10 cellular contexts compared by ENCODE assay signal in genomic region chr10:122301055-122301810, GRCh38. TPM values are rescaled to one million over a fixed set of nuclear protein-coding genes. Genes with fewer than 3 reads are reported as not detected.
DNase-seq lines count a peak whose midpoint lies in the region; ATAC-seq and TF ChIP-seq lines count a peak whose summit lies in the region.
"Had no signal": no experiment of that assay in that cellular context is flagged by ENCODE, and none has a peak within 500 bp of the region (broad histone marks: within the 10 kb centered on the region; RNA-seq: fewer than 3 reads in every experiment).

No MANE protein-coding gene starts in this region.

- CTCF ChIA-PET in RWPE1 (lab: Yijun Ruan, JAX) (interaction anchor here (1.2 kb wide), 1 partner anchor 134 kb away, joined by 8 read pairs; no protein-coding TSS in a partner anchor), SK-N-SH (lab: Yijun Ruan, JAX) (interaction anchor here (0.8 to 3.0 kb wide), 5 partner anchors 18 to 408 kb away, joined by 3 to 22 read pairs (median 3); no protein-coding TSS in a partner anchor)

- TF ChIP-seq EP300 in SK-N-SH (IDR thresholded peaks at IDR 0.05; ENCODE audit: borderline replicate concordance in 1 of 2, low read depth in 1 of 2, low read length in 1 of 2), result no peak

- 53% methylated on average over 11 of the region's 12 CpGs for WGBS in SK-N-SH (ENCODE audit: low lambda C conversion rate)

- H3K4me2 ChIP-seq in fibroblast of lung (ENCODE audit: extremely low read depth, insufficient read depth, low read length) (no peak overlapping the region), SK-N-SH (no peak overlapping the region)

- DNase-seq in GM04504 (ENCODE audit: low read depth), result peak; percentile 29
- DNase-seq in RWPE1 (ENCODE audit: low spot score), result no peak
- peak; percentile 38 to 97 for DNase-seq in fibroblast of lung (ENCODE audit: low read depth in 2 of 2)
- DNase-seq in sciatic nerve (ENCODE audit: low spot score), result no peak
- DNase-seq in NCI-H1048 (lab: John Stamatoyannopoulos, UW), result no peak
- DNase-seq in SK-N-SH, result no peak
- DNase-seq: NCI-H1930 had no signal

- H3K4me1 ChIP-seq in fibroblast of lung (ENCODE audit: control insufficient read depth, extremely low read depth, insufficient read depth, low read length) (no peaks in the 10 kb centered on the region), SK-N-SH (ENCODE audit: control insufficient read depth in 1 of 2, insufficient read depth in 2 of 2, low read depth in 1 of 2, low read length in 1 of 2) (no peaks in the 10 kb centered on the region; a peak in 1 of 4 replicates)

- ATAC-seq in sciatic nerve, result peak; percentile 57
- no peak for ATAC-seq in HG03378 (IDR thresholded peaks at IDR 0.05; ENCODE audit: unreplicated experiment)
- no peak for ATAC-seq in HG03196 (IDR thresholded peaks at IDR 0.05; ENCODE audit: unreplicated experiment)

- TF ChIP-seq CTCF in RWPE1 (conservative IDR thresholded peaks at IDR 0.05; ENCODE audit: low read depth) (no peak), fibroblast of lung (conservative IDR thresholded peaks at IDR 0.05 in 1 of 2, IDR thresholded peaks at IDR 0.05 in 1 of 2; ENCODE audit: low read depth in 1 of 2, low read length in 2 of 2) (no peak), SK-N-SH (IDR thresholded peaks at IDR 0.05) (no peak)

- H3K4me3 ChIP-seq in fibroblast of lung (replicated peaks in 1 of 4; ENCODE audit: control extremely low read depth in 1 of 4, insufficient read depth in 1 of 4, low read depth in 3 of 4, low read length in 4 of 4), result no peak overlapping the region
- H3K4me3 ChIP-seq in SK-N-SH (ENCODE audit: low read depth in 2 of 2, low read length in 1 of 2), result no peak overlapping the region

- TF ChIP-seq RAD21 in SK-N-SH (IDR thresholded peaks at IDR 0.05; ENCODE audit: low read length), result no peak

- H3K27me3 ChIP-seq in fibroblast of lung (ENCODE audit: control insufficient read depth, insufficient read depth, low read length) (peaks cover 5% of the 10 kb centered on the region), SK-N-SH (ENCODE audit: insufficient read depth) (no peaks in the 10 kb centered on the region; the same call in 1 of the 2 replicates)

- H3K9me3 ChIP-seq in fibroblast of lung (ENCODE audit: control insufficient read depth, insufficient read depth, low read depth, low read length), result no peaks in the 10 kb centered on the region
- no peaks in the 10 kb centered on the region for H3K9me3 ChIP-seq in SK-N-SH

- H3K9me2 ChIP-seq in SK-N-SH, result no peaks in the 10 kb centered on the region

- H3K36me3 ChIP-seq in fibroblast of lung (ENCODE audit: control insufficient read depth, insufficient read depth, low read length), result no peaks in the 10 kb centered on the region
- no peaks in the 10 kb centered on the region for H3K36me3 ChIP-seq in SK-N-SH (replicated peaks in 1 of 2; ENCODE audit: control insufficient read depth in 1 of 2, insufficient read depth in 2 of 2, low read length in 1 of 2)

- H3K27ac ChIP-seq in RWPE1, result peak overlapping the region; percentile 81
- H3K27ac ChIP-seq in fibroblast of lung (ENCODE audit: insufficient read depth, low read length), result no peak overlapping the region
- H3K27ac ChIP-seq in SK-N-SH (ENCODE audit: low read depth in 2 of 2, low read length in 1 of 2), result no peak overlapping the region

- no peaks in the 10 kb centered on the region for H3F3A ChIP-seq in SK-N-SH (replicated peaks; ENCODE audit: insufficient read depth)

- H3K79me2 ChIP-seq in fibroblast of lung (ENCODE audit: control insufficient read depth, insufficient read depth, low read length) (no peaks in the 10 kb centered on the region), SK-N-SH (ENCODE audit: insufficient read depth) (no peaks in the 10 kb centered on the region)

- POLR2A ChIA-PET in RWPE1 (lab: Yijun Ruan, JAX; ENCODE audit: low non-redundant PET) (no interaction called here), SK-N-SH (lab: Yijun Ruan, JAX) (no interaction called here)

- H2AFZ ChIP-seq in fibroblast of lung (ENCODE audit: low read length) (no peak overlapping the region), SK-N-SH (ENCODE audit: low read depth) (no peak overlapping the region)

- H4K20me1 ChIP-seq in fibroblast of lung (ENCODE audit: control insufficient read depth, extremely low read depth, insufficient read depth, low read length) (no peaks in the 10 kb centered on the region), SK-N-SH (ENCODE audit: insufficient read depth) (no peaks in the 10 kb centered on the region)

- intact Hi-C loops in sciatic nerve (cut with DNase I), result no loop called here

- H3K9ac ChIP-seq in fibroblast of lung (ENCODE audit: insufficient read depth, low read length) (no peak overlapping the region), SK-N-SH (no peak overlapping the region)

TF ChIP-seq in SK-N-SH, 30 proteins besides CTCF, POLR2A, EP300 and RAD21 (continues in another document):
- TF ChIP-seq MAX (IDR thresholded peaks at IDR 0.05; ENCODE audit: low read depth) (no peak), ELF1 (IDR thresholded peaks at IDR 0.05) (no peak), ZBTB33 (IDR thresholded peaks at IDR 0.05; ENCODE audit: borderline replicate concordance, low read depth) (no peak), MEF2A (IDR thresholded peaks at IDR 0.05; ENCODE audit: borderline replicate concordance, low read depth) (no peak), CHD2 (IDR thresholded peaks at IDR 0.05; ENCODE audit: low read length, partially characterized antibody) (no peak), GABPA (IDR thresholded peaks at IDR 0.05; ENCODE audit: low read depth) (no peak), NRF1 (IDR thresholded peaks at IDR 0.05; ENCODE audit: low read depth, low read length) (no peak), RFX5 (IDR thresholded peaks at IDR 0.05; ENCODE audit: low read length) (no peak), MXI1 (IDR thresholded peaks at IDR 0.05; ENCODE audit: low read depth, low read length) (no peak), NFIC (IDR thresholded peaks at IDR 0.05; ENCODE audit: borderline replicate concordance) (no peak), GATA2 (CRISPR knock-in tag; IDR thresholded peaks at IDR 0.05) (no peak), IRF3 (IDR thresholded peaks at IDR 0.05; ENCODE audit: low read depth, low read length) (no peak), TAF1 (IDR thresholded peaks at IDR 0.05; ENCODE audit: borderline replicate concordance, low read depth, low read length) (no peak), SIN3A (IDR thresholded peaks at IDR 0.05; ENCODE audit: borderline replicate concordance, low read depth, low read length) (no peak), USF2 (IDR thresholded peaks at IDR 0.05; ENCODE audit: borderline replicate concordance, low read depth, low read length) (no peak)

RNA-seq across cellular contexts. Expression of gene BTBD16, which starts 30.1 kb away (rescaled TPM):
- total RNA-seq in fibroblast of lung, result not detected in 2 replicates
- not detected in 2 replicates for polyA plus RNA-seq in fibroblast of lung
- polyA plus RNA-seq in fibroblast of lung (2012), result not detected in 2 replicates
- polyA minus RNA-seq in fibroblast of lung (ENCODE audit: low replicate concordance), result not detected in 2 replicates
- total RNA-seq in sciatic nerve, result 0.89 TPM
- 0.03 TPM in 1 of 2 replicates, not detected in the other for polyA plus RNA-seq in SK-N-SH (2012; rRNA removed)
- polyA plus RNA-seq in SK-N-SH (2012; cell fraction: cytosol; rRNA removed), result 0.03 and 0.08 TPM in 2 replicates
- polyA plus RNA-seq in SK-N-SH (2012; cell fraction: nucleus; rRNA removed), result 0.02 TPM in 1 of 2 replicates, not detected in the other
- total RNA-seq: SK-MEL-5 had no signal

Comparison
In these comparisons a context has a peak if more than half of its experiments do, and no peak if none do; other contexts are left out.
1. DNase-seq: peak in GM04504 (single experiment) and fibroblast of lung (2 of 2); none in RWPE1 (single experiment), sciatic nerve (single experiment), NCI-H1048 (single experiment) and SK-N-SH (single experiment).